In genomic region chr20:3400260-3401155, GRCh38 we compare ENCODE assay signal across 18 cellular contexts. TPM values are rescaled to one million over a fixed set of nuclear protein-coding genes. Genes with fewer than 3 reads are reported as not detected.
DNase-seq lines count a peak whose midpoint lies in the region; TF ChIP-seq lines count a peak whose summit lies in the region.
"Had no signal": no experiment of that assay in that cellular context is flagged by ENCODE, and none has a peak within 500 bp of the region (broad histone marks: within the 10 kb centered on the region; RNA-seq: fewer than 3 reads in every experiment).

No MANE protein-coding gene starts in this region.

- no peak overlapping the region for H3K4me3 ChIP-seq in left ventricle myocardium inferior
- H3K4me3 ChIP-seq: GM23248, MG63, PC-9 had no signal

- intact Hi-C loops in left ventricle myocardium inferior (cut with micrococcal nuclease) (no loop called here), cardiac septum (cut with DNase I) (loop anchor here (10.0 kb wide), 1 partner anchor 46 kb away; no protein-coding TSS in a partner anchor), MCF 10A (cut with micrococcal nuclease) (no loop called here)

- H3K9me3 Mint-ChIP-seq in MCF 10A (ENCODE audit: unreplicated experiment): peaks cover 9% of the 10 kb centered on the region

- peaks cover 11% of the 10 kb centered on the region for H3K4me1 Mint-ChIP-seq in MCF 10A (ENCODE audit: insufficient read depth, unreplicated experiment)

- no peaks in the 10 kb centered on the region for H3K27me3 ChIP-seq in left ventricle myocardium inferior (ENCODE audit: low read depth)
- H3K27me3 ChIP-seq: MG63 had no signal

- H3K4me1 ChIP-seq in left ventricle myocardium inferior: peaks cover 57% of the 10 kb centered on the region

- POLR2A ChIA-PET in MCF 10A (lab: Yijun Ruan, JAX): interaction anchor here (0.6 to 2.2 kb wide), 8 partner anchors 8 to 1533 kb away, joined by 3 to 9 read pairs (median 4); no protein-coding TSS in a partner anchor

- H3K9me3 ChIP-seq in left ventricle myocardium inferior (replicated peaks): no peaks in the 10 kb centered on the region

- no peak overlapping the region for H3K4me3 Mint-ChIP-seq in MCF 10A (ENCODE audit: unreplicated experiment)
- H3K4me3 Mint-ChIP-seq: CD8-positive, alpha-beta T cell had no signal

- BruUV-seq in MCF 10A (replicated peaks; lab: Mats Ljungman, UMichigan): no TSS peak

- no peak for TF ChIP-seq CTCF in left ventricle myocardium inferior (IDR thresholded peaks at IDR 0.05; ENCODE audit: borderline replicate concordance)
- no peak for TF ChIP-seq CTCF in MCF 10A (IDR thresholded peaks at IDR 0.05; ENCODE audit: unreplicated experiment)

- H3K36me3 ChIP-seq in left ventricle myocardium inferior: no peaks in the 10 kb centered on the region
- H3K36me3 ChIP-seq: MG63 had no signal

- CTCF ChIA-PET in MCF 10A (lab: Yijun Ruan, JAX): interaction anchor here (0.6 to 1.1 kb wide), 3 partner anchors 10 to 1035 kb away, joined by 3 to 4 read pairs (median 4); no protein-coding TSS in a partner anchor

- H3K27ac Mint-ChIP-seq in MCF 10A (ENCODE audit: low read depth, unreplicated experiment): no peak overlapping the region
- H3K27ac Mint-ChIP-seq: CD8-positive, alpha-beta T cell had no signal

- no peaks in the 10 kb centered on the region for H3K36me3 Mint-ChIP-seq in MCF 10A (ENCODE audit: insufficient read depth, unreplicated experiment)
- H3K36me3 Mint-ChIP-seq: CD8-positive, alpha-beta T cell had no signal

- H3K27ac ChIP-seq in left ventricle myocardium inferior (replicated peaks): peak overlapping the region; percentile 62
- H3K27ac ChIP-seq: GM23248, KMS-11, PC-9 had no signal

- H3K27me3 Mint-ChIP-seq in MCF 10A (ENCODE audit: insufficient read depth, unreplicated experiment): no peaks in the 10 kb centered on the region

- DNase-seq in left ventricle myocardium inferior: no peak
- DNase-seq in cardiac septum (ENCODE audit: low spot score): no peak
- peak; percentile 41 for DNase-seq in astrocyte of the hippocampus (ENCODE audit: low read depth, low spot score)
- peak; percentile 6 for DNase-seq in midbrain (lab: John Stamatoyannopoulos, UW)
- DNase-seq in HPDE6-E6E7 (ENCODE audit: extremely low spot score): no peak
- DNase-seq in activated CD4-positive, alpha-beta T cell treated with anti-CD3 and anti-CD28 coated beads, Interleukin-2, amount 50 U/mL, for 4 hours: no peak
- no peak for DNase-seq in MCF 10A (ENCODE audit: unreplicated experiment)
- DNase-seq: CD8-positive, alpha-beta T cell; DMS79 treated with DMSO at 0.1 percent for 48 hours; GM23248; HCEC 1CT; MG63; NCI-H1092; NCI-H1694; NCI-H2107; NCI-H774; PC-9 had no signal

RNA-seq across cellular contexts. Expression of gene DNAAF9, which starts 7.0 kb away (rescaled TPM):
- total RNA-seq in left ventricle myocardium inferior (26.2 TPM), cardiac septum (29.1 TPM), MCF 10A (2022) (7.6 and 9.2 TPM in 2 replicates)

Comparison
In these comparisons a context has a peak if more than half of its experiments do, and no peak if none do; other contexts are left out.
1. DNase-seq: peak in astrocyte of the hippocampus (single experiment) and midbrain (single experiment); none in left ventricle myocardium inferior (single experiment), cardiac septum (single experiment), HPDE6-E6E7 (single experiment), activated CD4-positive, alpha-beta T cell treated with anti-CD3 and anti-CD28 coated beads, Interleukin-2, amount 50 U/mL, for 4 hours (0 of 2) and MCF 10A (single experiment).